In genomic region chr19:18193388-18194207, GRCh38 we compare ENCODE assay signal across 8 cellular contexts. TPM values are rescaled to one million over a fixed set of nuclear protein-coding genes. Genes with fewer than 3 reads are reported as not detected.
DNase-seq lines count a peak whose midpoint lies in the region; ATAC-seq and TF ChIP-seq lines count a peak whose summit lies in the region.

No MANE protein-coding gene starts in this region.

- H2AFZ ChIP-seq in OCI-LY3 (ENCODE audit: low read depth, low read length), result 0 out of 2 replicates have a peak overlapping the region, but pooled peaks have one; percentile 13

- H3K9ac ChIP-seq in OCI-LY3 (ENCODE audit: low read length) (peak overlapping the region; percentile 69), endocrine pancreas (ENCODE audit: control insufficient read depth, insufficient read depth, low read length) (peak overlapping the region; percentile 47)

- no peaks in the 10 kb centered on the region; the same call in 1 of the 2 replicates for H4K20me1 ChIP-seq in OCI-LY3 (ENCODE audit: insufficient read depth, low read length)

- peak overlapping the region; percentile 85 for H3K27ac Mint-ChIP-seq in neural crest cell (ENCODE audit: unreplicated experiment)

- peak overlapping the region; percentile 90 for H3K4me2 ChIP-seq in OCI-LY3 (ENCODE audit: low read length)

- H3K4me1 Mint-ChIP-seq in neural crest cell, result peaks cover 24% of the 10 kb centered on the region

- H3K9me3 Mint-ChIP-seq in neural crest cell, result no peaks in the 10 kb centered on the region

- peaks cover 20% of the 10 kb centered on the region for H3K4me1 ChIP-seq in OCI-LY3 (ENCODE audit: low read length)
- no peaks in the 10 kb centered on the region for H3K4me1 ChIP-seq in endocrine pancreas (ENCODE audit: control insufficient read depth, insufficient read depth, low read length)

- peak overlapping the region; percentile 87 for H3K4me3 ChIP-seq in OCI-LY3 (ENCODE audit: low read length)
- H3K4me3 ChIP-seq in endocrine pancreas (ENCODE audit: control insufficient read depth, insufficient read depth, low read length), result peak overlapping the region; percentile 22

- peak overlapping the region; percentile 93 for H3K4me3 Mint-ChIP-seq in neural crest cell

- no peaks in the 10 kb centered on the region for H3K36me3 Mint-ChIP-seq in neural crest cell (ENCODE audit: low read depth)

- H3K9me3 ChIP-seq in OCI-LY3 (ENCODE audit: insufficient read depth, low read length) (no peaks in the 10 kb centered on the region), endocrine pancreas (ENCODE audit: control insufficient read depth, low read length) (no peaks in the 10 kb centered on the region)

- H3K36me3 ChIP-seq in OCI-LY3 (replicated peaks; ENCODE audit: low read depth, low read length), result peaks cover 3% of the 10 kb centered on the region
- no peaks in the 10 kb centered on the region for H3K36me3 ChIP-seq in endocrine pancreas (ENCODE audit: control insufficient read depth, insufficient read depth, low read length)

- ATAC-seq in HG02973 (IDR thresholded peaks at IDR 0.05; ENCODE audit: unreplicated experiment) (no peak), GM18858 (IDR thresholded peaks at IDR 0.05; ENCODE audit: unreplicated experiment) (no peak)

- H3K27me3 ChIP-seq in OCI-LY3 (ENCODE audit: low read depth, low read length), result no peaks in the 10 kb centered on the region
- no peaks in the 10 kb centered on the region for H3K27me3 ChIP-seq in endocrine pancreas (ENCODE audit: control insufficient read depth, insufficient read depth, low read length)

- peak in 2 of 3 experiments; percentile 51 to 56 for DNase-seq in NCI-H1417 (lab: John Stamatoyannopoulos, UW)
- no peak for DNase-seq in NCI-H1417 treated with DMSO at 0.1 percent for 48 hours (lab: John Stamatoyannopoulos, UW)
- no peak for DNase-seq in neural crest cell (ENCODE audit: low read depth, low spot score)
- no peak for DNase-seq in GM19240 (ENCODE audit: insufficient read length, low spot score)

- peaks cover 5% of the 10 kb centered on the region for H3K27me3 Mint-ChIP-seq in neural crest cell (ENCODE audit: low read depth)

- TF ChIP-seq CTCF in OCI-LY3 (IDR thresholded peaks at IDR 0.05; ENCODE audit: low read depth, low read length), result no peak
- no peak for TF ChIP-seq CTCF in neural crest cell (conservative IDR thresholded peaks at IDR 0.05)

- peak overlapping the region; percentile 7; the same call in 1 of the 2 replicates for H3K27ac ChIP-seq in OCI-LY3 (ENCODE audit: low read length)

- peaks cover 12% of the 10 kb centered on the region for H3K79me2 ChIP-seq in OCI-LY3 (ENCODE audit: low read length)

RNA-seq across cellular contexts. Expression of gene MPV17L2, which starts 0.6 kb away (rescaled TPM):
- 16.9 and 17.2 TPM in 2 replicates for total RNA-seq in neural crest cell

RNA-seq across cellular contexts. Expression of gene RAB3A, which starts 10.2 kb away (rescaled TPM):
- total RNA-seq in neural crest cell, result 9.2 and 9.9 TPM in 2 replicates

RNA-seq across cellular contexts. Expression of gene IFI30, which starts 20.0 kb away (rescaled TPM):
- total RNA-seq in neural crest cell, result not detected in 2 replicates

RNA-seq across cellular contexts. Expression of gene PDE4C, which starts 32.6 kb away (rescaled TPM):
- 0.09 and 0.25 TPM in 2 replicates for total RNA-seq in neural crest cell

RNA-seq across cellular contexts. Expression of gene PIK3R2, which starts 40.6 kb away (rescaled TPM):
- 72.5 and 74.8 TPM in 2 replicates for total RNA-seq in neural crest cell

Comparison
In these comparisons a context has a peak if more than half of its experiments do, and no peak if none do; other contexts are left out.
1. DNase-seq: peak in NCI-H1417 (2 of 3); none in NCI-H1417 treated with DMSO at 0.1 percent for 48 hours (single experiment), neural crest cell (single experiment) and GM19240 (single experiment).